17 cellular contexts compared by ENCODE assay signal in genomic region chr12:105334568-105334967, GRCh38. TPM values are rescaled to one million over a fixed set of nuclear protein-coding genes. Genes with fewer than 3 reads are reported as not detected.
A peak's percentile ranks its signal among the peaks of the same experiment; 100 is the strongest.
DNase-seq lines count a peak whose midpoint lies in the region; ATAC-seq, FAIRE-seq and TF ChIP-seq lines count a peak whose summit lies in the region.
"Had no signal": no experiment of that assay in that cellular context is flagged by ENCODE, and none has a peak within 500 bp of the region (broad histone marks: within the 10 kb centered on the region; RNA-seq: fewer than 3 reads in every experiment).

No MANE protein-coding gene starts in this region.

- no peak for TF ChIP-seq CTCF in BJ (IDR thresholded peaks at IDR 0.05; ENCODE audit: insufficient read depth, low read depth, low read length)
- no peak for TF ChIP-seq CTCF in IMR-90 (conservative IDR thresholded peaks at IDR 0.05; ENCODE audit: low read depth, low read length)
- TF ChIP-seq CTCF in GM12878 (IDR thresholded peaks at IDR 0.05 in 2 of 3, conservative IDR thresholded peaks at IDR 0.05 in 1 of 3; ENCODE audit: control insufficient read depth in 2 of 3, extremely low read depth in 1 of 3, insufficient read depth in 1 of 3, low read depth in 3 of 3, low read length in 3 of 3) = no peak
- no peak for TF ChIP-seq CTCF in keratinocyte (optimal IDR thresholded peaks at IDR 0.05 in 1 of 3, IDR thresholded peaks at IDR 0.05 in 1 of 3, conservative IDR thresholded peaks at IDR 0.05 in 1 of 3; ENCODE audit: extremely low read depth in 1 of 3, insufficient read depth in 2 of 3, low read length in 3 of 3)
- TF ChIP-seq CTCF in PC-9 (conservative IDR thresholded peaks at IDR 0.05) = no peak
- TF ChIP-seq CTCF in MM.1S (IDR thresholded peaks at IDR 0.05; ENCODE audit: low read length) = no peak

- H3K23ac ChIP-seq in IMR-90 (ENCODE audit: low read depth, low read length) = no peak overlapping the region; the same call in 1 of the 2 replicates

- no peak overlapping the region for H4K5ac ChIP-seq in IMR-90 (ENCODE audit: low read depth, low read length)

- H4K20me1 ChIP-seq in IMR-90 (ENCODE audit: insufficient read depth, low read length) (peaks cover 36% of the 10 kb centered on the region; the same call in 1 of the 2 replicates), GM12878 (ENCODE audit: control insufficient read depth, insufficient read depth) (no peaks in the 10 kb centered on the region), keratinocyte (ENCODE audit: control insufficient read depth, extremely low read depth, insufficient read depth, low read length) (no peaks in the 10 kb centered on the region), PC-9 (ENCODE audit: insufficient read depth) (no peaks in the 10 kb centered on the region), MM.1S (ENCODE audit: insufficient read depth, low read length) (no peaks in the 10 kb centered on the region)

- H3K9me3 Mint-ChIP-seq in activated T-cell treated with anti-CD3 and anti-CD28 coated beads, Interleukin-2, amount 50 U/mL, for 72 hours = no peaks in the 10 kb centered on the region
- H3K9me3 Mint-ChIP-seq: endodermal cell, memory B cell had no signal

- H2AFZ ChIP-seq in IMR-90 (replicated peaks; ENCODE audit: low read length, poor library complexity) (no peak overlapping the region), GM12878 (ENCODE audit: control insufficient read depth, low read depth, low read length) (no peak overlapping the region), keratinocyte (ENCODE audit: control insufficient read depth, low read length) (no peak overlapping the region), PC-9 (no peak overlapping the region), MM.1S (ENCODE audit: low read length) (no peak overlapping the region)
- H2AFZ ChIP-seq: parathyroid adenoma had no signal

- H3K4me3 ChIP-seq in BJ (ENCODE audit: low read depth, low read length) (peak overlapping the region; percentile 24), IMR-90 (ENCODE audit: insufficient read depth, low read depth, low read length) (peak overlapping the region; percentile 4; the same call in 1 of the 2 replicates), GM12878 (peak overlapping the region; percentile 31; the same call in 1 of the 2 replicates), keratinocyte (ENCODE audit: control insufficient read depth in 2 of 3, extremely low read depth in 1 of 3, insufficient read depth in 2 of 3, low read depth in 1 of 3, low read length in 3 of 3) (no peak overlapping the region), PC-9 (no peak overlapping the region), MM.1S (ENCODE audit: low read length) (no peak overlapping the region)

- DNase-seq in BJ (ENCODE audit: low read depth) (no peak), IMR-90 (peak; percentile 92), GM12878 (ENCODE audit: low read depth, low spot score) (no peak), keratinocyte (ENCODE audit: low read depth, low spot score) (no peak), PC-9 (no peak), MM.1S (no peak)
- no peak for DNase-seq in activated T-cell treated with anti-CD3 and anti-CD28 coated beads, Interleukin-2, amount 50 U/mL, for 72 hours
- DNase-seq: activated CD8-positive, alpha-beta memory T cell treated with anti-CD3 and anti-CD28 coated beads, Interleukin-2, amount 50 U/mL, for 4 hours; endodermal cell; NCI-H1048; stimulated activated CD4-positive, alpha-beta T cell treated with anti-CD3 and anti-CD28 coated beads, Interleukin-4, amount 100 ng/mL, for 1 hour; stimulated activated naive CD8-positive, alpha-beta T cell treated with anti-CD3 and anti-CD28 coated beads, Interleukin-15, Interleukin-2, amounts not matched to agents 100 U/mL and 50 U/mL, for 24 hours had no signal

- H3K18ac ChIP-seq in IMR-90 (ENCODE audit: low read depth, low read length) = no peak overlapping the region; the same call in 1 of the 2 replicates

- peaks cover 9 to 22% of the 10 kb centered on the region in 2 experiments; a peak in 2 of 4 replicates for H3K79me1 ChIP-seq in IMR-90 (ENCODE audit: low read depth in 1 of 2, low read length in 2 of 2)

- BruUV-seq in IMR-90 (replicated peaks; lab: Mats Ljungman, UMichigan) = no TSS peak
- BruUV-seq in GM12878 (replicated peaks; lab: Mats Ljungman, UMichigan) = no TSS peak
- BruUV-seq in PC-9 (replicated peaks; lab: Mats Ljungman, UMichigan) = no TSS peak

- H3K36me3 Mint-ChIP-seq in activated T-cell treated with anti-CD3 and anti-CD28 coated beads, Interleukin-2, amount 50 U/mL, for 72 hours (ENCODE audit: insufficient read depth in 2 of 2) = peaks cover 4 to 6% of the 10 kb centered on the region in 2 donors

- no peak overlapping the region for H2AK5ac ChIP-seq in IMR-90 (ENCODE audit: low read depth, low read length)

- CTCF ChIA-PET in BJ (lab: Yijun Ruan, JAX) (interaction anchor here (0.7 to 1.5 kb wide), 3 partner anchors 12 to 57 kb away, joined by 3 to 4 read pairs (median 4); no protein-coding TSS in a partner anchor), IMR-90 (lab: Yijun Ruan, JAX) (no interaction called here), GM12878 (lab: Yijun Ruan, JAX) (interaction anchor here (1.2 to 6.5 kb wide), 6 partner anchors 10 to 46 kb away, joined by 3 to 38 read pairs (median 8); no protein-coding TSS in a partner anchor), PC-9 (lab: Charles Lee) (no interaction called here)

- H3K27ac ChIP-seq in IMR-90 (ENCODE audit: insufficient read depth, low read length) (peak overlapping the region; percentile 21; the same call in 1 of the 2 replicates), GM12878 (ENCODE audit: control insufficient read depth, insufficient read depth) (no peak overlapping the region), keratinocyte (ENCODE audit: control insufficient read depth, insufficient read depth, low read length) (no peak overlapping the region), PC-9 (no peak overlapping the region), MM.1S (ENCODE audit: low read length) (no peak overlapping the region)
- H3K27ac ChIP-seq: parathyroid adenoma had no signal

- intact Hi-C loops in IMR-90 (cut with micrococcal nuclease) (loop anchor here (5.0 kb wide), 1 partner anchor 33 kb away; no protein-coding TSS in a partner anchor), GM12878 (cut with micrococcal nuclease; ENCODE audit: unreplicated experiment) (loop anchor here (5.0 kb wide), 1 partner anchor 57 kb away; no protein-coding TSS in a partner anchor), PC-9 (cut with micrococcal nuclease; ENCODE audit: unreplicated experiment) (no loop called here)

- RAD21 ChIA-PET in GM12878 (lab: Charles Lee; ENCODE audit: unreplicated experiment) = interaction anchor here (1.3 to 6.1 kb wide), 4 partner anchors 14 to 46 kb away, joined by 3 to 47 read pairs (median 4); no protein-coding TSS in a partner anchor

- no peak overlapping the region for H2AK9ac ChIP-seq in IMR-90 (replicated peaks; ENCODE audit: low read depth, low read length, poor library complexity)

- H3K4ac ChIP-seq in IMR-90 (ENCODE audit: low read depth, low read length) = peak overlapping the region; percentile 17; the same call in 1 of the 2 replicates

- no peak overlapping the region for H3K27ac Mint-ChIP-seq in activated T-cell treated with anti-CD3 and anti-CD28 coated beads, Interleukin-2, amount 50 U/mL, for 72 hours
- H3K27ac Mint-ChIP-seq: B cell, endodermal cell, memory B cell had no signal

- no peaks in the 10 kb centered on the region for H3K9me2 ChIP-seq in PC-9 (ENCODE audit: insufficient read depth)
- no peaks in the 10 kb centered on the region for H3K9me2 ChIP-seq in MM.1S (replicated peaks; ENCODE audit: insufficient read depth, low read length)

- H3K27me3 ChIP-seq in BJ (ENCODE audit: control insufficient read depth, insufficient read depth, low read length) = no peaks in the 10 kb centered on the region
- H3K27me3 ChIP-seq in IMR-90 (ENCODE audit: control insufficient read depth, insufficient read depth, low read length) = no peaks in the 10 kb centered on the region
- no peaks in the 10 kb centered on the region for H3K27me3 ChIP-seq in GM12878 (replicated peaks in 1 of 2; ENCODE audit: control insufficient read depth in 2 of 2, insufficient read depth in 2 of 2, low read length in 1 of 2)
- H3K27me3 ChIP-seq in keratinocyte (ENCODE audit: control insufficient read depth, extremely low read depth, insufficient read depth, low read length) = no peaks in the 10 kb centered on the region
- no peaks in the 10 kb centered on the region; the same call in 1 of the 2 replicates for H3K27me3 ChIP-seq in PC-9 (ENCODE audit: insufficient read depth, low read depth)
- no peaks in the 10 kb centered on the region for H3K27me3 ChIP-seq in MM.1S (replicated peaks; ENCODE audit: insufficient read depth, low read length)

- H3F3A ChIP-seq in PC-9 (ENCODE audit: insufficient read depth, low read depth) = no peaks in the 10 kb centered on the region
- peaks cover 15% of the 10 kb centered on the region for H3F3A ChIP-seq in MM.1S (ENCODE audit: insufficient read depth, low read length)

- H3K79me2 ChIP-seq in GM12878 (ENCODE audit: control insufficient read depth, insufficient read depth, low read length) (peaks cover 76% of the 10 kb centered on the region), keratinocyte (ENCODE audit: control insufficient read depth, insufficient read depth, low read length) (peaks cover 60% of the 10 kb centered on the region), PC-9 (ENCODE audit: low read depth) (no peaks in the 10 kb centered on the region), MM.1S (ENCODE audit: low read length) (peaks cover 71% of the 10 kb centered on the region)
- H3K79me2 ChIP-seq: parathyroid adenoma had no signal

- SMC1A ChIA-PET in GM12878 (lab: Charles Lee; ENCODE audit: uncharacterized antibody, unreplicated experiment) = interaction anchor here (0.7 to 7.9 kb wide), 11 partner anchors 8 to 173 kb away, joined by 3 to 102 read pairs (median 5); no protein-coding TSS in a partner anchor

- in situ Hi-C loops in IMR-90 (cut with MboI; ENCODE audit: low sequenced_read_pairs) = no loop called here
- in situ Hi-C loops in GM12878 (cut with MboI) = no loop called here

- peak overlapping the region; percentile 44; the same call in 1 of the 2 replicates for H2BK120ac ChIP-seq in IMR-90 (ENCODE audit: low read depth, low read length)

- H3K56ac ChIP-seq in IMR-90 (ENCODE audit: extremely low read depth, insufficient read depth, low read length) = peak overlapping the region; percentile 59

- no peak overlapping the region; a peak in 2 of 4 replicates for H4K8ac ChIP-seq in IMR-90 (ENCODE audit: low read depth in 2 of 2, low read length in 2 of 2)

- no peak for FAIRE-seq in GM12878 (lab: Jason Lieb, UNC)
- FAIRE-seq in keratinocyte (lab: Jason Lieb, UNC) = no peak

- dilution Hi-C loops in IMR-90 (cut with HindIII; ENCODE audit: low sequenced_read_pairs, unreplicated experiment) (no loop called here), keratinocyte (cut with MboI; ENCODE audit: extremely low pct_ligation_motif_present, low sequenced_read_pairs) (no loop called here)

- H3K9me1 ChIP-seq in IMR-90 (ENCODE audit: insufficient read depth, low read length) (peaks cover 16% of the 10 kb centered on the region), keratinocyte (ENCODE audit: control insufficient read depth, extremely low read depth, insufficient read depth, low read length) (no peaks in the 10 kb centered on the region)

- H3K4me3 Mint-ChIP-seq in activated T-cell treated with anti-CD3 and anti-CD28 coated beads, Interleukin-2, amount 50 U/mL, for 72 hours = peak overlapping the region in 1 of 2 donors; percentile 5
- H3K4me3 Mint-ChIP-seq: B cell, endodermal cell, memory B cell had no signal

- WGBS in IMR-90 (ENCODE audit: extremely low coverage in 2 of 2, insufficient read length in 1 of 2), 2 experiments = no CpG with 5 or more reads among the region's 4 CpGs
- WGBS in GM12878 (ENCODE audit: insufficient coverage, insufficient replicate concordance, low lambda C conversion rate, missing lambda C conversion rate) = 40% methylated on average over 4 of the region's 4 CpGs

- H3K4me1 ChIP-seq in IMR-90 (ENCODE audit: control insufficient read depth, insufficient read depth, low read length) = peaks cover 28% of the 10 kb centered on the region
- H3K4me1 ChIP-seq in GM12878 (ENCODE audit: control insufficient read depth, insufficient read depth, low read length) = peaks cover 22% of the 10 kb centered on the region
- peaks cover 35% of the 10 kb centered on the region for H3K4me1 ChIP-seq in keratinocyte (ENCODE audit: control insufficient read depth, extremely low read depth, insufficient read depth, low read length)
- H3K4me1 ChIP-seq in PC-9 (replicated peaks; ENCODE audit: insufficient read depth) = no peaks in the 10 kb centered on the region
- H3K4me1 ChIP-seq in MM.1S (ENCODE audit: low read length) = 0 out of 2 replicates have a peak, but pooled peaks cover 8% of the 10 kb centered on the region

- H4K91ac ChIP-seq in IMR-90 (ENCODE audit: insufficient read depth, low read depth, low read length) = no peak overlapping the region

- no peaks in the 10 kb centered on the region for H3K9me3 ChIP-seq in IMR-90 (ENCODE audit: control insufficient read depth, insufficient read depth, low read length)
- H3K9me3 ChIP-seq in GM12878 (replicated peaks; ENCODE audit: control insufficient read depth, insufficient read depth, low read length) = no peaks in the 10 kb centered on the region; the same call in 1 of the 3 replicates
- no peaks in the 10 kb centered on the region for H3K9me3 ChIP-seq in keratinocyte (ENCODE audit: control insufficient read depth, low read depth, low read length)
- no peaks in the 10 kb centered on the region for H3K9me3 ChIP-seq in PC-9 (ENCODE audit: insufficient read depth, low read depth)
- no peaks in the 10 kb centered on the region for H3K9me3 ChIP-seq in MM.1S (replicated peaks; ENCODE audit: insufficient read depth, low read length)

- H3K36me3 ChIP-seq in BJ (ENCODE audit: control insufficient read depth, insufficient read depth, low read length) (peaks cover 5% of the 10 kb centered on the region), IMR-90 (ENCODE audit: control insufficient read depth, insufficient read depth, low read length) (peaks cover 3% of the 10 kb centered on the region; the same call in 1 of the 2 replicates), GM12878 (ENCODE audit: control insufficient read depth in 2 of 2, insufficient read depth in 2 of 2, low read length in 1 of 2) (no peaks in the 10 kb centered on the region; a peak in 1 of 4 replicates), keratinocyte (ENCODE audit: control insufficient read depth in 2 of 2, extremely low read depth in 1 of 2, insufficient read depth in 2 of 2, low read length in 2 of 2) (peaks cover 0 to 2% of the 10 kb centered on the region in 2 experiments), PC-9 (ENCODE audit: low read depth) (no peaks in the 10 kb centered on the region), MM.1S (replicated peaks; ENCODE audit: insufficient read depth, low read length) (no peaks in the 10 kb centered on the region)

- no peaks in the 10 kb centered on the region for H3K27me3 Mint-ChIP-seq in activated T-cell treated with anti-CD3 and anti-CD28 coated beads, Interleukin-2, amount 50 U/mL, for 72 hours (ENCODE audit: low read depth)
- H3K27me3 Mint-ChIP-seq: B cell, memory B cell had no signal

- H3K9ac ChIP-seq in IMR-90 (ENCODE audit: low read depth, low read length) (no peak overlapping the region), GM12878 (ENCODE audit: control insufficient read depth, insufficient read depth, low read length) (no peak overlapping the region), keratinocyte (ENCODE audit: control insufficient read depth, extremely low read depth, insufficient read depth, low read length) (no peak overlapping the region), MM.1S (ENCODE audit: low read length) (no peak overlapping the region)
- H3K9ac ChIP-seq: parathyroid adenoma had no signal

- TF ChIP-seq RAD21 in IMR-90 (IDR thresholded peaks at IDR 0.05; ENCODE audit: low read length) (0 out of 2 replicates have a peak, but pooled peaks have one; percentile 6), GM12878 (IDR thresholded peaks at IDR 0.05; ENCODE audit: insufficient read depth, low read depth, low read length) (no peak)

- H2BK5ac ChIP-seq in IMR-90 (ENCODE audit: low read depth, low read length, poor library complexity, severe bottlenecking) = peak overlapping the region; percentile 85

- POLR2A ChIA-PET in BJ (lab: Charles Lee) (interaction anchor here (0.6 kb wide), 3 partner anchors 19 to 37 kb away, joined by 3 read pairs; no protein-coding TSS in a partner anchor), IMR-90 (lab: Charles Lee; ENCODE audit: unreplicated experiment) (no interaction called here), GM12878 (lab: Charles Lee) (interaction anchor here (1.2 to 5.1 kb wide), 3 partner anchors 11 to 22 kb away, joined by 3 to 38 read pairs (median 6); no protein-coding TSS in a partner anchor), PC-9 (lab: Charles Lee; ENCODE audit: unreplicated experiment) (no interaction called here)

- ATAC-seq in IMR-90 (ENCODE audit: low read depth) (peak; percentile 19), GM12878 (no peak), HG03095 (IDR thresholded peaks at IDR 0.05; ENCODE audit: unreplicated experiment) (no peak)
- ATAC-seq in activated T-cell treated with anti-CD3 and anti-CD28 coated beads, Interleukin-2, amount 50 U/mL, for 72 hours (replicated peaks in 1 of 2) = no peak
- ATAC-seq: Right ventricle myocardium inferior; stimulated activated naive CD8-positive, alpha-beta T cell treated with anti-CD3 and anti-CD28 coated beads, Interleukin-15, Interleukin-2, amounts not matched to agents 100 U/mL and 50 U/mL, for 24 hours had no signal

- 0 out of 2 replicates have a peak overlapping the region, but pooled peaks have one; percentile 8 for H3K14ac ChIP-seq in IMR-90 (replicated peaks; ENCODE audit: low read depth, low read length)

- no peak for TF ChIP-seq EP300 in GM12878 (IDR thresholded peaks at IDR 0.05; ENCODE audit: borderline replicate concordance in 1 of 2, control insufficient read depth in 1 of 2, low read depth in 2 of 2, low read length in 2 of 2)

- peaks cover 57% of the 10 kb centered on the region for H3K4me1 Mint-ChIP-seq in activated T-cell treated with anti-CD3 and anti-CD28 coated beads, Interleukin-2, amount 50 U/mL, for 72 hours (ENCODE audit: low read depth)

- H2BK15ac ChIP-seq in IMR-90 (ENCODE audit: low read depth, low read length) = no peak overlapping the region

- TF ChIP-seq POLR2A in IMR-90 (IDR thresholded peaks at IDR 0.05; ENCODE audit: low read depth, low read length) (no peak), GM12878 (IDR thresholded peaks at IDR 0.05; ENCODE audit: low read depth, low read length) (no peak)

- 0 out of 2 replicates have a peak overlapping the region, but pooled peaks have one; percentile 17 for H2BK20ac ChIP-seq in IMR-90 (ENCODE audit: low read depth, low read length)

- peak overlapping the region; percentile 80 for H3K4me2 ChIP-seq in IMR-90 (ENCODE audit: low read depth, low read length)
- peak overlapping the region; percentile 68 for H3K4me2 ChIP-seq in GM12878 (ENCODE audit: control insufficient read depth, insufficient read depth)
- peak overlapping the region; percentile 17 for H3K4me2 ChIP-seq in keratinocyte (ENCODE audit: control insufficient read depth, extremely low read depth, insufficient read depth, low read depth, low read length)
- no peak overlapping the region for H3K4me2 ChIP-seq in PC-9
- H3K4me2 ChIP-seq in MM.1S (ENCODE audit: low read depth, low read length) = no peak overlapping the region

RNA-seq across cellular contexts. Expression of gene C12orf75, which starts 4.1 kb away (rescaled TPM):
- polyA plus RNA-seq in BJ (2011; rRNA removed) = 365 and 674 TPM in 2 replicates
- 66.1 and 73.6 TPM in 2 replicates for polyA minus RNA-seq in BJ (2011; rRNA and poly(A)+ RNA removed)
- 145 and 216 TPM in 2 replicates for total RNA-seq in IMR-90 (2012; rRNA removed)
- 264 and 278 TPM in 2 replicates for polyA plus RNA-seq in IMR-90 (2012; rRNA removed)
- polyA plus RNA-seq in IMR-90 (2012; cell fraction: cytosol; rRNA removed) = 100 and 104 TPM in 2 replicates
- 23.5 and 101 TPM in 2 replicates for polyA plus RNA-seq in IMR-90 (2012; cell fraction: nucleus; rRNA removed; ENCODE audit: low replicate concordance)
- total RNA-seq in GM12878 (2013; cell fraction: nucleolus; rRNA removed) = 40.0 and 42.0 TPM in 2 replicates
- 154 and 174 TPM in 2 replicates for total RNA-seq in GM12878 (2014; rRNA removed)
- 160 and 164 TPM in 2 replicates for total RNA-seq in GM12878 (2014; rRNA removed; fragmentation: Illumina TruSeq; extraction: Trizol)
- 171 and 172 TPM in 2 replicates for total RNA-seq in GM12878 (2021)
- 52.2 TPM for polyA plus RNA-seq in GM12878 (2011; ENCODE audit: low read depth)
- polyA plus RNA-seq in GM12878 (2011; rRNA removed) = 150 and 222 TPM in 2 replicates
- 70.9 and 74.3 TPM in 2 replicates for polyA plus RNA-seq in GM12878 (2011; cell fraction: cytosol; rRNA removed)
- 41.2 and 46.2 TPM in 2 replicates for polyA plus RNA-seq in GM12878 (2011; cell fraction: nucleus; rRNA removed)
- 55.8 and 75.4 TPM in 2 replicates for polyA plus RNA-seq in GM12878 (2012)
- polyA plus RNA-seq in GM12878 (2014; fragmentation: Illumina TruSeq; extraction: Trizol) = 184 and 205 TPM in 2 replicates
- 10 to 100 TPM; 40.7 to 84.7 TPM for polyA plus RNA-seq in GM12878 (2014; fragmentation: Nextera tagmentation; extraction: Ambion mirVana)
- polyA plus RNA-seq in GM12878 (2014; rRNA removed) = 107 and 124 TPM in 2 replicates
- 100 to 1,000 TPM; 399 to 411 TPM for polyA plus RNA-seq in GM12878 (2016; fragmentation: Nextera tagmentation; extraction: Ambion mirVana)
- polyA minus RNA-seq in GM12878 (2011; rRNA and poly(A)+ RNA removed) = 43.8 and 53.7 TPM in 2 replicates
- 23.0 and 31.3 TPM in 2 replicates for polyA minus RNA-seq in GM12878 (2011; cell fraction: cytosol; rRNA and poly(A)+ RNA removed)
- 18.0 and 35.2 TPM in 2 replicates for polyA minus RNA-seq in GM12878 (2011; cell fraction: nucleus; rRNA and poly(A)+ RNA removed)
- polyA plus RNA-seq in keratinocyte = 114 to 160 TPM (median 123 TPM) in 3 replicates
- 16.9 TPM for polyA plus RNA-seq in keratinocyte (2011; ENCODE audit: low read depth)
- polyA plus RNA-seq in keratinocyte (2011; cell fraction: cytosol; rRNA removed) = 159 and 285 TPM in 2 replicates
- 40.4 and 50.7 TPM in 2 replicates for polyA plus RNA-seq in keratinocyte (2011; cell fraction: nucleus; rRNA removed)
- 33.3 and 120 TPM in 2 replicates for polyA plus RNA-seq in keratinocyte (2012; ENCODE audit: low replicate concordance)
- polyA minus RNA-seq in keratinocyte = 6.0 to 46.7 TPM (median 32.0 TPM) in 3 replicates
- 82.7 TPM for polyA minus RNA-seq in keratinocyte (2011; cell fraction: cytosol; rRNA and poly(A)+ RNA removed)
- 12.0 and 18.7 TPM in 2 replicates for polyA minus RNA-seq in keratinocyte (2011; cell fraction: nucleus; rRNA and poly(A)+ RNA removed)
- total RNA-seq in PC-9 (2021) = 0.83 and 1.3 TPM in 2 replicates
- total RNA-seq in activated T-cell treated with anti-CD3 and anti-CD28 coated beads, Interleukin-2, amount 50 U/mL, for 72 hours = 10 to 100 TPM; 68.6 to 73.0 TPM

Comparison
In these comparisons a context has a peak if more than half of its experiments do, and no peak if none do; other contexts are left out.
1. H3K4me3 ChIP-seq: peak in BJ (single experiment), IMR-90 (single experiment) and GM12878 (single experiment); none in keratinocyte (0 of 3), PC-9 (single experiment) and MM.1S (single experiment).
2. H3K4me2 ChIP-seq: peak in IMR-90 (single experiment), GM12878 (single experiment) and keratinocyte (single experiment); none in PC-9 (single experiment) and MM.1S (single experiment).
3. RNA of gene C12orf75, which starts 4.1 kb away (total RNA-seq): 40.0 to 174 TPM in GM12878, 145 to 216 TPM in IMR-90 and 68.6 to 73.0 TPM in activated T-cell treated with anti-CD3 and anti-CD28 coated beads, Interleukin-2, amount 50 U/mL, for 72 hours; 0.83 to 1.3 TPM in PC-9; every median in the first group is over 10 times any median in the second.
4. CTCF ChIA-PET loops: an anchor here in BJ (0.7 to 1.5 kb wide) and GM12878 (1.2 to 6.5 kb wide); none called in IMR-90 and PC-9.
5. POLR2A ChIA-PET loops: an anchor here in BJ (0.6 kb wide) and GM12878 (1.2 to 5.1 kb wide); none called in IMR-90 and PC-9.